9 cellular contexts compared by ENCODE assay signal in genomic region chr20:8943638-8944037, GRCh38.
"Had no signal": no experiment of that assay in that cellular context is flagged by ENCODE, and none has a peak within 500 bp of the region (broad histone marks: within the 10 kb centered on the region; RNA-seq: fewer than 3 reads in every experiment).

No MANE protein-coding gene starts in this region.

- H3K36me3 Mint-ChIP-seq: activated CD4-positive, alpha-beta memory T cell treated with anti-CD3 and anti-CD28 coated beads for 36 hours; activated naive CD8-positive, alpha-beta T cell treated with anti-CD3 and anti-CD28 coated beads, Interleukin-2, amount 10 ng/mL, durations not matched to agents 7 days and 5 days; memory B cell had no signal

- H3K9me3 Mint-ChIP-seq: activated naive CD8-positive, alpha-beta T cell treated with anti-CD3 and anti-CD28 coated beads, Interleukin-2, amount 10 ng/mL, durations not matched to agents 7 days and 5 days; endodermal cell; memory B cell; nephron progenitor cell had no signal

- ATAC-seq: esophagus mucosa, left lobe of liver had no signal

- DNase-seq: activated CD4-positive, alpha-beta memory T cell treated with anti-CD3 and anti-CD28 coated beads for 36 hours; activated naive CD8-positive, alpha-beta T cell treated with anti-CD3 and anti-CD28 coated beads, Interleukin-2, amount 10 ng/mL, durations not matched to agents 7 days and 5 days; aorta; endodermal cell; nephron progenitor cell; stimulated activated naive CD4-positive, alpha-beta T cell had no signal

- H3K27ac Mint-ChIP-seq: activated CD4-positive, alpha-beta memory T cell treated with anti-CD3 and anti-CD28 coated beads for 36 hours; activated naive CD8-positive, alpha-beta T cell treated with anti-CD3 and anti-CD28 coated beads, Interleukin-2, amount 10 ng/mL, durations not matched to agents 7 days and 5 days; endodermal cell; memory B cell; nephron progenitor cell had no signal

- H3K4me1 Mint-ChIP-seq: activated naive CD8-positive, alpha-beta T cell treated with anti-CD3 and anti-CD28 coated beads, Interleukin-2, amount 10 ng/mL, durations not matched to agents 7 days and 5 days; endodermal cell; memory B cell had no signal

- H3K4me3 Mint-ChIP-seq: activated CD4-positive, alpha-beta memory T cell treated with anti-CD3 and anti-CD28 coated beads for 36 hours; activated naive CD8-positive, alpha-beta T cell treated with anti-CD3 and anti-CD28 coated beads, Interleukin-2, amount 10 ng/mL, durations not matched to agents 7 days and 5 days; endodermal cell; memory B cell; nephron progenitor cell had no signal

- H3K27me3 Mint-ChIP-seq: activated CD4-positive, alpha-beta memory T cell treated with anti-CD3 and anti-CD28 coated beads for 36 hours; activated naive CD8-positive, alpha-beta T cell treated with anti-CD3 and anti-CD28 coated beads, Interleukin-2, amount 10 ng/mL, durations not matched to agents 7 days and 5 days; memory B cell had no signal
